In the genomic region with DNA sequence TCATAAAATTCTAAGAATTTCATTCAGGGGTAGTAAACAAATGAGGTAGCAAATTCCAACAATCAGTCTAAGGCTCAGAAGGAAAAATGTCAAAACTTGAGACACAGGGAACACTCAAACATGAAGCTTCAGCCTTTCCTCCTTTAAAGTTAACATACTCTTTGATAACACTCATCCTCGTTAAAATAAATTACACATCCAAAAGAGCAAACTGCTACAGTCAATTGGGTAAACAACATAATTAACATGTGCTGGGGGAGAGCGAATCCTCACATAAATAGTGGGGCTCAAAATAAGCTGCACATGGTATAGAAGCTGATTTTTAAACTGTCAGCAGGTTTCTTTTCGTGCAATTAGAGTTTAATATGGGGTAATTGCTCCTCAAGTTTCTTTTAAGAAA, we compare ENCODE assay signal across 12 cellular contexts. TPM values are rescaled to one million over a fixed set of nuclear protein-coding genes. Genes with fewer than 3 reads are reported as not detected.
DNase-seq lines count a peak whose midpoint lies in the region; ATAC-seq and TF ChIP-seq lines count a peak whose summit lies in the region.
"Had no signal": no experiment of that assay in that cellular context is flagged by ENCODE, and none has a peak within 500 bp of the region (broad histone marks: within the 10 kb centered on the region; RNA-seq: fewer than 3 reads in every experiment).

No MANE protein-coding gene starts in this region.

- no peak for TF ChIP-seq EP300 in gastroesophageal sphincter (IDR thresholded peaks at IDR 0.05)

- no peak for DNase-seq in T-helper 2 cell treated with Interferon-gamma antibody and Interleukin-4, amounts not matched to agents 5 μg/mL and 100 μg/mL, for 36 hours (ENCODE audit: low spot score)
- DNase-seq in T-helper 2 cell (no peak), MV-4-11 (lab: John Stamatoyannopoulos, UW) (no peak), OCI-M2 (lab: John Stamatoyannopoulos, UW; ENCODE audit: unreplicated experiment) (no peak)
- no peak for DNase-seq in activated CD8-positive, alpha-beta T cell treated with anti-CD3 and anti-CD28 coated beads, Interleukin-2, amount 10 ng/mL, durations not matched to agents 7 days and 5 days
- DNase-seq: AML-193, kidney, NCI-H1048, SW 1271 had no signal

- H3K27ac Mint-ChIP-seq in T-helper 2 cell treated with Interferon-gamma antibody and Interleukin-4, amounts not matched to agents 5 μg/mL and 100 μg/mL, for 36 hours: peak overlapping the region; percentile 44
- H3K27ac Mint-ChIP-seq in activated CD8-positive, alpha-beta T cell treated with anti-CD3 and anti-CD28 coated beads, Interleukin-2, amount 10 ng/mL, durations not matched to agents 7 days and 5 days: peak overlapping the region; percentile 28

- peak overlapping the region; percentile 42 for H3K4me3 Mint-ChIP-seq in T-helper 2 cell treated with Interferon-gamma antibody and Interleukin-4, amounts not matched to agents 5 μg/mL and 100 μg/mL, for 36 hours
- H3K4me3 Mint-ChIP-seq in activated CD8-positive, alpha-beta T cell treated with anti-CD3 and anti-CD28 coated beads, Interleukin-2, amount 10 ng/mL, durations not matched to agents 7 days and 5 days: peak overlapping the region; percentile 25

- WGBS in gastroesophageal sphincter (ENCODE audit: low coverage in 1 of 2), 2 donors: 17 to 26% methylated on average over 3 of the region's 3 CpGs

- CTCF ChIA-PET in activated CD8-positive, alpha-beta T cell treated with anti-CD3 and anti-CD28 coated beads, Interleukin-2, amount 10 ng/mL, durations not matched to agents 7 days and 5 days (lab: Charles Lee): interaction anchor here (1.9 to 7.6 kb wide), 8 partner anchors 8 to 103 kb away, joined by 5 to 69 read pairs (median 14); partner anchors contain the start of genes GRB2 and SLC25A19

- TF ChIP-seq POLR2A in gastroesophageal sphincter (IDR thresholded peaks at IDR 0.05): no peak

- H3K9ac ChIP-seq in skeletal muscle satellite cell (ENCODE audit: low read depth, low read length): peak overlapping the region; percentile 71

- H3K36me3 Mint-ChIP-seq in T-helper 2 cell treated with Interferon-gamma antibody and Interleukin-4, amounts not matched to agents 5 μg/mL and 100 μg/mL, for 36 hours (ENCODE audit: low read depth): peaks cover 38% of the 10 kb centered on the region
- peaks cover 38% of the 10 kb centered on the region for H3K36me3 Mint-ChIP-seq in activated CD8-positive, alpha-beta T cell treated with anti-CD3 and anti-CD28 coated beads, Interleukin-2, amount 10 ng/mL, durations not matched to agents 7 days and 5 days (ENCODE audit: low read depth)

- H3K27me3 Mint-ChIP-seq in T-helper 2 cell treated with Interferon-gamma antibody and Interleukin-4, amounts not matched to agents 5 μg/mL and 100 μg/mL, for 36 hours (ENCODE audit: low read depth): no peaks in the 10 kb centered on the region
- no peaks in the 10 kb centered on the region for H3K27me3 Mint-ChIP-seq in activated CD8-positive, alpha-beta T cell treated with anti-CD3 and anti-CD28 coated beads, Interleukin-2, amount 10 ng/mL, durations not matched to agents 7 days and 5 days (ENCODE audit: low read depth)

- H3K27ac ChIP-seq in gastroesophageal sphincter: peak overlapping the region; percentile 21 to 91 (median 56)

- peaks cover 72% of the 10 kb centered on the region for H3K4me1 Mint-ChIP-seq in T-helper 2 cell treated with Interferon-gamma antibody and Interleukin-4, amounts not matched to agents 5 μg/mL and 100 μg/mL, for 36 hours (ENCODE audit: low read depth)
- H3K4me1 Mint-ChIP-seq in activated CD8-positive, alpha-beta T cell treated with anti-CD3 and anti-CD28 coated beads, Interleukin-2, amount 10 ng/mL, durations not matched to agents 7 days and 5 days (ENCODE audit: low read depth): peaks cover 70% of the 10 kb centered on the region

- TF ChIP-seq CTCF in gastroesophageal sphincter (IDR thresholded peaks at IDR 0.05): no peak

- H3K36me3 ChIP-seq in gastroesophageal sphincter: peaks cover 0 to under 1% of the 10 kb centered on the region in 2 donors
- peaks cover 4% of the 10 kb centered on the region for H3K36me3 ChIP-seq in skeletal muscle satellite cell (ENCODE audit: insufficient read depth, low read length)

- H3K9me3 ChIP-seq in gastroesophageal sphincter (no peaks in the 10 kb centered on the region), skeletal muscle satellite cell (replicated peaks; ENCODE audit: low read length) (no peaks in the 10 kb centered on the region)

- H3K4me2 ChIP-seq in skeletal muscle satellite cell (ENCODE audit: low read length): peak overlapping the region; percentile 93

- peak overlapping the region; percentile 40 to 59 for H3K4me3 ChIP-seq in gastroesophageal sphincter
- H3K4me3 ChIP-seq in skeletal muscle satellite cell (ENCODE audit: low read length): peak overlapping the region; percentile 86

- H3K9me3 Mint-ChIP-seq in T-helper 2 cell treated with Interferon-gamma antibody and Interleukin-4, amounts not matched to agents 5 μg/mL and 100 μg/mL, for 36 hours: no peaks in the 10 kb centered on the region
- no peaks in the 10 kb centered on the region for H3K9me3 Mint-ChIP-seq in activated CD8-positive, alpha-beta T cell treated with anti-CD3 and anti-CD28 coated beads, Interleukin-2, amount 10 ng/mL, durations not matched to agents 7 days and 5 days (ENCODE audit: insufficient read depth)

- H3K4me1 ChIP-seq in gastroesophageal sphincter (peaks cover 8 to 87% (median 33%) of the 10 kb centered on the region in 3 donors), skeletal muscle satellite cell (ENCODE audit: control insufficient read depth, insufficient read depth, low read length) (peaks cover 38% of the 10 kb centered on the region)

- ATAC-seq in activated CD8-positive, alpha-beta T cell treated with anti-CD3 and anti-CD28 coated beads, Interleukin-2, amount 10 ng/mL, durations not matched to agents 7 days and 5 days: no peak
- ATAC-seq in gastroesophageal sphincter (no peak), HG03280 (IDR thresholded peaks at IDR 0.05; ENCODE audit: unreplicated experiment) (no peak)

- POLR2A ChIA-PET in activated CD8-positive, alpha-beta T cell treated with anti-CD3 and anti-CD28 coated beads, Interleukin-2, amount 10 ng/mL, durations not matched to agents 7 days and 5 days (lab: Charles Lee): interaction anchor here (0.5 kb wide), 1 partner anchor 256 kb away, joined by 4 read pairs; no protein-coding TSS in a partner anchor

- H3K27me3 ChIP-seq in gastroesophageal sphincter (no peaks in the 10 kb centered on the region), skeletal muscle satellite cell (ENCODE audit: control insufficient read depth, insufficient read depth, low read length) (no peaks in the 10 kb centered on the region)

RNA-seq across cellular contexts. Expression of gene GRB2, which starts 12.9 kb away (rescaled TPM):
- total RNA-seq in activated CD8-positive, alpha-beta T cell treated with anti-CD3 and anti-CD28 coated beads, Interleukin-2, amount 10 ng/mL, durations not matched to agents 7 days and 5 days: 100 to 1,000 TPM; 166 to 178 TPM
- total RNA-seq in gastroesophageal sphincter: 100 to 1,000 TPM in 2 of 4 donors, 10 to 100 TPM in 2; 80.6 to 113 (median 97.6) TPM
- 72.1 and 75.8 TPM in 2 replicates for total RNA-seq in skeletal muscle satellite cell (2012; rRNA removed)
